In the genomic region with DNA sequence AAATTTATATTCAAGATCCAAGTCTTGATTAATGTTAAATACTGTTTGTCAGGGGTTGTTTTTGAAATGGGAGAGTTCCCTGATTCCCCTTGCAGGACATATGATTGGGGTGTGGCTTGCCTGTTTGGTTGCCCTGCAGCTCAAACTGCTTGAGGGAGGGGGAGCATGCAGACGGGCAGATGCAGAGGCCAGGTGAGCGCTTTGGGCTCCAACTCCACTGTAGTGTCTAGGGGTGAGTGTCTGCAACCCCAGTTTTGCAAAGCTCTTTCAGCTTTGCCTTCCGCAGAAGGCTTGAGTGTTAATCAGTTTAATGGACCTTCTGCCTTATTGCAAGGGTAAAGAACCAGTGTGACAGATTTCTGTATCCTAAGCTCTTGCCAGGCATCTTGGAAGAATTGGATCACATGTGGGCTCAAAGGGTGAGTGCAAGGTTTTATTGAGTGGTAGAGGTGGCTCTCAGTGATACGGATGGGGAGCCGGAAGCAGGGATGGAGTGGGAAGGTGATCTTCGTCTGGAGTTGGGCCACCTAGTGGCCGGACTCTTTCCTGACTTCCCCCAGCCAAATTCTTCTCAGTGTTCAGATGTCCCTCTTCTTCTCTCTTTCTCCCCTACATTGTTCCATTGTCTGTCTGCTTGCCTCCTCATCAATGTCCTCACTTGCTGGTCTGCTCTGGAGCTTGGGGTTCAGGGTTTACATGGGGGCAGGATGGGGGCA, we compare ENCODE assay signal across 10 cellular contexts.
DNase-seq lines count a peak whose midpoint lies in the region; ATAC-seq and TF ChIP-seq lines count a peak whose summit lies in the region.
"Had no signal": no experiment of that assay in that cellular context is flagged by ENCODE, and none has a peak within 500 bp of the region (broad histone marks: within the 10 kb centered on the region; RNA-seq: fewer than 3 reads in every experiment).

No MANE protein-coding gene starts in this region.

- H3K36me3 Mint-ChIP-seq in nephron progenitor cell (ENCODE audit: low read depth): no peaks in the 10 kb centered on the region
- H3K36me3 Mint-ChIP-seq in activated CD4-positive, alpha-beta T cell treated with anti-CD3 and anti-CD28 coated beads, Interleukin-2, amount 10 ng/mL, durations not matched to agents 7 days and 5 days (ENCODE audit: low read depth): no peaks in the 10 kb centered on the region

- peaks cover 7% of the 10 kb centered on the region for H3K9me3 Mint-ChIP-seq in nephron progenitor cell
- H3K9me3 Mint-ChIP-seq in activated CD4-positive, alpha-beta T cell treated with anti-CD3 and anti-CD28 coated beads, Interleukin-2, amount 10 ng/mL, durations not matched to agents 7 days and 5 days: no peaks in the 10 kb centered on the region

- no peak overlapping the region for H3K27ac Mint-ChIP-seq in nephron progenitor cell
- H3K27ac Mint-ChIP-seq in activated CD4-positive, alpha-beta T cell treated with anti-CD3 and anti-CD28 coated beads, Interleukin-2, amount 10 ng/mL, durations not matched to agents 7 days and 5 days: no peak overlapping the region

- no peak overlapping the region for H3K4me3 Mint-ChIP-seq in nephron progenitor cell
- H3K4me3 Mint-ChIP-seq in activated CD4-positive, alpha-beta T cell treated with anti-CD3 and anti-CD28 coated beads, Interleukin-2, amount 10 ng/mL, durations not matched to agents 7 days and 5 days: no peak overlapping the region

- DNase-seq in GM10248 (ENCODE audit: extremely low spot score): peak; percentile 8
- DNase-seq in HT1080 (ENCODE audit: low read depth): peak; percentile 14
- DNase-seq in astrocyte of the spinal cord (ENCODE audit: low read depth, low spot score): no peak
- peak; percentile 17 for DNase-seq in nephron progenitor cell
- DNase-seq in NCI-H1092 treated with DMSO at 0.1 percent for 48 hours (lab: John Stamatoyannopoulos, UW): no peak
- no peak for DNase-seq in activated CD4-positive, alpha-beta T cell treated with anti-CD3 and anti-CD28 coated beads, Interleukin-2, amount 10 ng/mL, durations not matched to agents 7 days and 5 days
- DNase-seq in activated CD4-positive, alpha-beta T cell treated with anti-CD3 and anti-CD28 coated beads, Interleukin-2, amount 50 U/mL, for 48 hours: no peak
- DNase-seq: NCI-H2029 had no signal

- H3K4me3 ChIP-seq in astrocyte of the spinal cord (ENCODE audit: low read depth, low read length): no peak overlapping the region
- H3K4me3 ChIP-seq: SK-N-MC had no signal

- in situ Hi-C loops in astrocyte of the spinal cord (cut with HindIII; ENCODE audit: low sequenced_read_pairs): no loop called here

- H3K4me1 Mint-ChIP-seq in nephron progenitor cell: no peaks in the 10 kb centered on the region
- no peaks in the 10 kb centered on the region for H3K4me1 Mint-ChIP-seq in activated CD4-positive, alpha-beta T cell treated with anti-CD3 and anti-CD28 coated beads, Interleukin-2, amount 10 ng/mL, durations not matched to agents 7 days and 5 days

- peaks cover 4% of the 10 kb centered on the region for H3K27me3 Mint-ChIP-seq in nephron progenitor cell (ENCODE audit: low read depth, poor library complexity)
- H3K27me3 Mint-ChIP-seq in activated CD4-positive, alpha-beta T cell treated with anti-CD3 and anti-CD28 coated beads, Interleukin-2, amount 10 ng/mL, durations not matched to agents 7 days and 5 days: no peaks in the 10 kb centered on the region

- TF ChIP-seq CTCF in GM10248 (IDR thresholded peaks at IDR 0.05; ENCODE audit: control extremely low read depth, extremely low read depth, low read depth, missing control alignments): peak; percentile 24
- peak; percentile 26 for TF ChIP-seq CTCF in astrocyte of the spinal cord (IDR thresholded peaks at IDR 0.05; ENCODE audit: low read depth, low read length)
- peak; percentile 33 for TF ChIP-seq CTCF in nephron progenitor cell (IDR thresholded peaks at IDR 0.05)

- no peak for ATAC-seq in HG03378 (IDR thresholded peaks at IDR 0.05; ENCODE audit: unreplicated experiment)

- CTCF ChIA-PET in GM10248 (lab: Yijun Ruan, JAX): interaction anchor here (1.6 kb wide), 1 partner anchor 13 kb away, joined by 3 read pairs; no protein-coding TSS in a partner anchor
- CTCF ChIA-PET in activated CD4-positive, alpha-beta T cell treated with anti-CD3 and anti-CD28 coated beads, Interleukin-2, amount 10 ng/mL, durations not matched to agents 7 days and 5 days (lab: Charles Lee): no interaction called here

- POLR2A ChIA-PET in GM10248 (lab: Yijun Ruan, JAX): no interaction called here
- POLR2A ChIA-PET in activated CD4-positive, alpha-beta T cell treated with anti-CD3 and anti-CD28 coated beads, Interleukin-2, amount 10 ng/mL, durations not matched to agents 7 days and 5 days (lab: Charles Lee): no interaction called here

Comparison
In these comparisons a context has a peak if more than half of its experiments do, and no peak if none do; other contexts are left out.
1. DNase-seq: peak in GM10248 (single experiment), HT1080 (single experiment) and nephron progenitor cell (single experiment); none in astrocyte of the spinal cord (single experiment), NCI-H1092 treated with DMSO at 0.1 percent for 48 hours (single experiment), activated CD4-positive, alpha-beta T cell treated with anti-CD3 and anti-CD28 coated beads, Interleukin-2, amount 10 ng/mL, durations not matched to agents 7 days and 5 days (single experiment) and activated CD4-positive, alpha-beta T cell treated with anti-CD3 and anti-CD28 coated beads, Interleukin-2, amount 50 U/mL, for 48 hours (0 of 2).
2. Peak in every context shown above with its lines, with median percentiles within 50 percentile points of each other: CTCF ChIP-seq.